ENCODE assay signal across 8 cellular contexts in genomic region chr17:40361925-40362695, GRCh38. TPM values are rescaled to one million over a fixed set of nuclear protein-coding genes. Genes with fewer than 3 reads are reported as not detected.
A peak's percentile ranks its signal among the peaks of the same experiment; 100 is the strongest.
DNase-seq lines count a peak whose midpoint lies in the region; ATAC-seq and TF ChIP-seq lines count a peak whose summit lies in the region.

No MANE protein-coding gene starts in this region.

- 63% methylated on average over 18 to 22 of the region's 24 CpGs for WGBS in thyroid gland, 2 donors

- intact Hi-C loops in thyroid gland (cut with DNase I): loop anchor here (5.0 kb wide), 1 partner anchor 55 kb away; the partner anchor contains the start of gene TOP2A

- CTCF ChIA-PET in T-cell (lab: Charles Lee): interaction anchor here (0.5 to 1.3 kb wide), 9 partner anchors 38 to 198 kb away, joined by 3 to 6 read pairs (median 3); partner anchors contain the start of gene TOP2A (in 1 of the 2)

- TF ChIP-seq CTCF in thyroid gland (IDR thresholded peaks at IDR 0.05): no peak

- H3K4me3 ChIP-seq in iPS-18c (ENCODE audit: insufficient read depth, low read depth, low read length): peak overlapping the region; percentile 47
- H3K4me3 ChIP-seq in thyroid gland (replicated peaks in 1 of 3): peak overlapping the region in 2 of 3 donors; percentile 21 to 50

- TF ChIP-seq POLR2A in thyroid gland (IDR thresholded peaks at IDR 0.05): no peak

- no peak for DNase-seq in activated T-cell treated with anti-CD3 and anti-CD28 coated beads, Interleukin-2, amount 50 U/mL, for 4 hours
- no peak for DNase-seq in activated T-cell treated with anti-CD3 and anti-CD28 coated beads, Interleukin-2, amount 50 U/mL, for 1 hour
- DNase-seq in T-cell (no peak), thyroid gland (no peak), globus pallidus (ENCODE audit: low spot score) (no peak)
- no peak for DNase-seq in stimulated activated CD4-positive, alpha-beta T cell treated with anti-CD3 and anti-CD28 coated beads, Interleukin-2, amount 100 ng/mL, for 24 hours

- no peaks in the 10 kb centered on the region for H3K27me3 ChIP-seq in thyroid gland

- H3K36me3 Mint-ChIP-seq in activated T-cell treated with anti-CD3 and anti-CD28 coated beads, Interleukin-2, amount 50 U/mL, for 4 hours (ENCODE audit: insufficient read depth): no peaks in the 10 kb centered on the region
- H3K36me3 Mint-ChIP-seq in T-cell: no peaks in the 10 kb centered on the region

- peak overlapping the region; percentile 65 for H3K4me3 Mint-ChIP-seq in activated T-cell treated with anti-CD3 and anti-CD28 coated beads, Interleukin-2, amount 50 U/mL, for 4 hours
- peak overlapping the region; percentile 47 to 67 (median 66) for H3K4me3 Mint-ChIP-seq in T-cell

- peaks cover 9% of the 10 kb centered on the region for H3K4me1 Mint-ChIP-seq in activated T-cell treated with anti-CD3 and anti-CD28 coated beads, Interleukin-2, amount 50 U/mL, for 4 hours (ENCODE audit: low read depth)
- H3K4me1 Mint-ChIP-seq in T-cell: peaks cover 0 to 18% (median 16%) of the 10 kb centered on the region in 3 donors

- POLR2A ChIA-PET in T-cell (lab: Charles Lee): interaction anchor here in 1 of 2 donors (0.6 kb wide), 1 partner anchor 112 kb away, joined by 4 read pairs; no protein-coding TSS in a partner anchor

- H3K27ac ChIP-seq in thyroid gland: peak overlapping the region in 1 of 3 donors; percentile 30

- H3K27me3 Mint-ChIP-seq in activated T-cell treated with anti-CD3 and anti-CD28 coated beads, Interleukin-2, amount 50 U/mL, for 4 hours (ENCODE audit: low read depth): peaks cover 11% of the 10 kb centered on the region
- H3K27me3 Mint-ChIP-seq in T-cell: peaks cover 13 to 14% of the 10 kb centered on the region in 2 donors

- no peaks in the 10 kb centered on the region for H3K9me3 Mint-ChIP-seq in activated T-cell treated with anti-CD3 and anti-CD28 coated beads, Interleukin-2, amount 50 U/mL, for 4 hours
- H3K9me3 Mint-ChIP-seq in T-cell: no peaks in the 10 kb centered on the region

- H3K4me1 ChIP-seq in thyroid gland: peaks cover 3 to 12% of the 10 kb centered on the region in 2 donors

- H3K9me3 ChIP-seq in iPS-18c (ENCODE audit: control insufficient read depth, insufficient read depth, low read length): peaks cover 6% of the 10 kb centered on the region
- H3K9me3 ChIP-seq in thyroid gland: no peaks in the 10 kb centered on the region

- H3K27ac Mint-ChIP-seq in T-cell: no peak overlapping the region

- peak; percentile 3 to 4 for ATAC-seq in activated T-cell treated with anti-CD3 and anti-CD28 coated beads, Interleukin-2, amount 50 U/mL, for 4 hours
- ATAC-seq in T-cell (replicated peaks in 1 of 4) (peak in 2 of 4 experiments; percentile 2 to 16), GM18520 (IDR thresholded peaks at IDR 0.05; ENCODE audit: unreplicated experiment) (no peak)

- H3K36me3 ChIP-seq in thyroid gland: no peaks in the 10 kb centered on the region

RNA-seq across cellular contexts. Expression of gene GJD3, which starts 2.4 kb away (rescaled TPM):
- not detected for total RNA-seq in activated T-cell treated with anti-CD3 and anti-CD28 coated beads, Interleukin-2, amount 50 U/mL, for 4 hours
- total RNA-seq in T-cell (not detected), thyroid gland (1 to 10 TPM; 1.6 to 3.4 (median 1.7) TPM)

RNA-seq across cellular contexts. Expression of gene RARA, which starts 53.1 kb away (rescaled TPM):
- total RNA-seq in activated T-cell treated with anti-CD3 and anti-CD28 coated beads, Interleukin-2, amount 50 U/mL, for 4 hours: 10 to 100 TPM; 46.5 to 61.9 (median 48.7) TPM
- 10 to 100 TPM; 46.8 to 90.7 (median 69.1) TPM for total RNA-seq in T-cell
- 10 to 100 TPM; 20.0 to 60.9 (median 35.2) TPM for total RNA-seq in thyroid gland

RNA-seq across cellular contexts. Expression of gene TOP2A, which starts 55.6 kb away (rescaled TPM):
- 10 to 100 TPM; 10.4 to 16.4 (median 12.0) TPM for total RNA-seq in activated T-cell treated with anti-CD3 and anti-CD28 coated beads, Interleukin-2, amount 50 U/mL, for 4 hours
- total RNA-seq in T-cell (1 to 10 TPM; 2.3 to 4.2 (median 2.7) TPM), thyroid gland (1 to 10 TPM in 3 of 4 donors, under 1 TPM in 1; 0.20 to 5.2 (median 2.2) TPM)
